In genomic region chr12:89225401-89225800, GRCh38 we compare ENCODE assay signal across 8 cellular contexts.
DNase-seq lines count a peak whose midpoint lies in the region; ATAC-seq and TF ChIP-seq lines count a peak whose summit lies in the region.

No MANE protein-coding gene starts in this region.

- H3K4me2 ChIP-seq in smooth muscle cell = no peak overlapping the region

- no peaks in the 10 kb centered on the region for H4K20me1 ChIP-seq in smooth muscle cell (ENCODE audit: low read depth)

- TF ChIP-seq CTCF in smooth muscle cell (IDR thresholded peaks at IDR 0.05; ENCODE audit: borderline replicate concordance, insufficient read depth, poor library complexity, severe bottlenecking) (no peak), glutamatergic neuron (IDR thresholded peaks at IDR 0.05; ENCODE audit: partially characterized antibody, unreplicated experiment) (no peak)

- peak overlapping the region; percentile 75 for H3K9ac ChIP-seq in smooth muscle cell (ENCODE audit: low read depth)

- H3K9me3 ChIP-seq in smooth muscle cell (replicated peaks; ENCODE audit: low read depth) = no peaks in the 10 kb centered on the region

- POLR2A ChIA-PET in activated CD4-positive, alpha-beta memory T cell treated with anti-CD3 and anti-CD28 coated beads for 36 hours (lab: Charles Lee) = interaction anchor here (0.6 to 2.6 kb wide), 22 partner anchors 10 to 307 kb away, joined by 3 to 38 read pairs (median 4); partner anchors contain the start of genes DUSP6 and POC1B

- H3K4me1 Mint-ChIP-seq in activated CD4-positive, alpha-beta memory T cell treated with anti-CD3 and anti-CD28 coated beads for 36 hours (ENCODE audit: low read depth) = peaks cover 62% of the 10 kb centered on the region
- no peaks in the 10 kb centered on the region for H3K4me1 Mint-ChIP-seq in glutamatergic neuron (ENCODE audit: low read depth, unreplicated experiment)

- H2AFZ ChIP-seq in smooth muscle cell (ENCODE audit: low read depth) = no peak overlapping the region

- H3K27ac ChIP-seq in smooth muscle cell (ENCODE audit: low read depth) = peak overlapping the region; percentile 91

- TF ChIP-seq POLR2A in GM18505 (IDR thresholded peaks at IDR 0.05; ENCODE audit: borderline replicate concordance, extremely low read depth, insufficient read depth, insufficient read length) = no peak

- no peaks in the 10 kb centered on the region for H3F3A ChIP-seq in smooth muscle cell (ENCODE audit: low read depth)

- peaks cover 17% of the 10 kb centered on the region for H3K4me1 ChIP-seq in smooth muscle cell (ENCODE audit: low read depth)

- H3K27ac Mint-ChIP-seq in activated CD4-positive, alpha-beta memory T cell treated with anti-CD3 and anti-CD28 coated beads for 36 hours = peak overlapping the region; percentile 99
- no peak overlapping the region for H3K27ac Mint-ChIP-seq in glutamatergic neuron (ENCODE audit: unreplicated experiment)

- peak; percentile 83 for DNase-seq in HPDE6-E6E7 (ENCODE audit: extremely low spot score)
- DNase-seq in activated CD4-positive, alpha-beta memory T cell treated with anti-CD3 and anti-CD28 coated beads for 36 hours = peak; percentile 90
- DNase-seq in smooth muscle cell (lab: John Stamatoyannopoulos, UW; ENCODE audit: unreplicated experiment) = no peak
- no peak for DNase-seq in glutamatergic neuron
- no peak for DNase-seq in NCI-H2171 treated with DMSO at 0.1 percent for 48 hours (lab: John Stamatoyannopoulos, UW)

- H3K4me3 Mint-ChIP-seq in activated CD4-positive, alpha-beta memory T cell treated with anti-CD3 and anti-CD28 coated beads for 36 hours = peak overlapping the region; percentile 34
- no peak overlapping the region for H3K4me3 Mint-ChIP-seq in glutamatergic neuron (ENCODE audit: unreplicated experiment)

- H3K27me3 Mint-ChIP-seq in activated CD4-positive, alpha-beta memory T cell treated with anti-CD3 and anti-CD28 coated beads for 36 hours = no peaks in the 10 kb centered on the region
- H3K27me3 Mint-ChIP-seq in glutamatergic neuron (ENCODE audit: unreplicated experiment) = no peaks in the 10 kb centered on the region

- peaks cover 2% of the 10 kb centered on the region for H3K36me3 Mint-ChIP-seq in activated CD4-positive, alpha-beta memory T cell treated with anti-CD3 and anti-CD28 coated beads for 36 hours
- H3K36me3 Mint-ChIP-seq in glutamatergic neuron (ENCODE audit: unreplicated experiment) = peaks cover 6% of the 10 kb centered on the region

- intact Hi-C loops in activated CD4-positive, alpha-beta memory T cell treated with anti-CD3 and anti-CD28 coated beads for 36 hours (cut with micrococcal nuclease) = loop anchor here (1.0 to 10.0 kb wide), 16 partner anchors 19 to 1081 kb away; partner anchors contain the start of genes CEP290, DUSP6 and TMTC3

- H3K4me3 ChIP-seq in smooth muscle cell = no peak overlapping the region

- peak; percentile 85 for ATAC-seq in GM18505 (IDR thresholded peaks at IDR 0.05; ENCODE audit: unreplicated experiment)
- peak; percentile 91 for ATAC-seq in esophagus mucosa
- no peak for ATAC-seq in HG02870 (IDR thresholded peaks at IDR 0.05; ENCODE audit: unreplicated experiment)

- no peaks in the 10 kb centered on the region for H3K27me3 ChIP-seq in smooth muscle cell (ENCODE audit: low read depth)

- no peaks in the 10 kb centered on the region for H3K79me2 ChIP-seq in smooth muscle cell (ENCODE audit: low read depth)

- peaks cover 7% of the 10 kb centered on the region for H3K9me3 Mint-ChIP-seq in activated CD4-positive, alpha-beta memory T cell treated with anti-CD3 and anti-CD28 coated beads for 36 hours
- H3K9me3 Mint-ChIP-seq in glutamatergic neuron (ENCODE audit: unreplicated experiment) = peaks cover 2% of the 10 kb centered on the region

- no peaks in the 10 kb centered on the region for H3K36me3 ChIP-seq in smooth muscle cell (ENCODE audit: low read depth)

- CTCF ChIA-PET in activated CD4-positive, alpha-beta memory T cell treated with anti-CD3 and anti-CD28 coated beads for 36 hours (lab: Charles Lee) = interaction anchor here (0.6 to 2.1 kb wide), 12 partner anchors 12 to 208 kb away, joined by 3 to 22 read pairs (median 6); no protein-coding TSS in a partner anchor

- 56% methylated on average over 5 of the region's 5 CpGs for whole genome bisulfite sequencing in smooth muscle cell (ENCODE audit: low lambda C conversion rate)

Comparison
In these comparisons a context has a peak if more than half of its experiments do, and no peak if none do; other contexts are left out.
1. DNase-seq: peak in HPDE6-E6E7 (single experiment) and activated CD4-positive, alpha-beta memory T cell treated with anti-CD3 and anti-CD28 coated beads for 36 hours (single experiment); none in smooth muscle cell (single experiment), glutamatergic neuron (single experiment) and NCI-H2171 treated with DMSO at 0.1 percent for 48 hours (single experiment).